8 cellular contexts compared by ENCODE assay signal in genomic region chr13:114025432-114026127, GRCh38. TPM values are rescaled to one million over a fixed set of nuclear protein-coding genes. Genes with fewer than 3 reads are reported as not detected.
DNase-seq lines count a peak whose midpoint lies in the region; ATAC-seq and TF ChIP-seq lines count a peak whose summit lies in the region.

No MANE protein-coding gene starts in this region.

- ATAC-seq in GM19328 (IDR thresholded peaks at IDR 0.05; ENCODE audit: unreplicated experiment), result no peak

- H3K4me1 ChIP-seq in endodermal cell (ENCODE audit: control insufficient read depth, insufficient read depth, low read length), result peaks cover 10% of the 10 kb centered on the region

- no peak overlapping the region for H3K9ac ChIP-seq in endodermal cell (ENCODE audit: extremely low read depth, low read length, poor library complexity, severe bottlenecking)

- TF ChIP-seq POLR2A in NB4 (IDR thresholded peaks at IDR 0.05; ENCODE audit: extremely low read depth, insufficient read length), result no peak

- H3K4me3 ChIP-seq in NB4 (ENCODE audit: low read depth, low read length) (no peak overlapping the region), endodermal cell (ENCODE audit: low read length) (no peak overlapping the region)

- H3K9me3 ChIP-seq in endodermal cell (ENCODE audit: control insufficient read depth, low read length), result no peaks in the 10 kb centered on the region

- no peaks in the 10 kb centered on the region for H3K36me3 ChIP-seq in endodermal cell (ENCODE audit: control insufficient read depth, insufficient read depth, low read length)

- H3K27ac ChIP-seq in endodermal cell (ENCODE audit: low read depth, low read length), result peak overlapping the region; percentile 55

- 77 to 82% methylated on average over 10 to 19 of the region's 19 CpGs for WGBS in endodermal cell (ENCODE audit: insufficient coverage in 1 of 2, insufficient read length in 1 of 2), 2 experiments

- DNase-seq in Ammon's horn (ENCODE audit: low spot score), result peak; percentile 56
- DNase-seq in NB4 (ENCODE audit: low read depth), result peak; percentile 66
- DNase-seq in endodermal cell, result no peak
- no peak for DNase-seq in cerebellar nuclear complex (lab: John Stamatoyannopoulos, UW)
- no peak for DNase-seq in activated gamma-delta T cell (lab: John Stamatoyannopoulos, UW)
- no peak for DNase-seq in activated naive CD4-positive, alpha-beta T cell treated with Interleukin-2 at 50 U/mL for 16 hours

- H3K27ac Mint-ChIP-seq in endodermal cell, result peak overlapping the region; percentile 72
- peak overlapping the region; percentile 78 to 90 (median 81) for H3K27ac Mint-ChIP-seq in nephron

- H3K4me3 Mint-ChIP-seq in endodermal cell (no peak overlapping the region), nephron (peak overlapping the region in 1 of 3 experiments; percentile 35)

- no peaks in the 10 kb centered on the region for H3K9me3 Mint-ChIP-seq in endodermal cell
- no peaks in the 10 kb centered on the region for H3K9me3 Mint-ChIP-seq in nephron

- peaks cover 8% of the 10 kb centered on the region for H3K36me3 Mint-ChIP-seq in endodermal cell (ENCODE audit: low read depth)
- H3K36me3 Mint-ChIP-seq in nephron (ENCODE audit: low read depth), result peaks cover 5% of the 10 kb centered on the region

- no peak for TF ChIP-seq CTCF in NB4 (IDR thresholded peaks at IDR 0.05; ENCODE audit: low read depth, low read length)
- no peak for TF ChIP-seq CTCF in endodermal cell (conservative IDR thresholded peaks at IDR 0.05)
- no peak for TF ChIP-seq CTCF in nephron (IDR thresholded peaks at IDR 0.05; ENCODE audit: unreplicated experiment in 3 of 3)

- peaks cover 8% of the 10 kb centered on the region for H3K4me1 Mint-ChIP-seq in endodermal cell
- peaks cover 26% of the 10 kb centered on the region for H3K4me1 Mint-ChIP-seq in nephron

- H3K27me3 Mint-ChIP-seq in endodermal cell (ENCODE audit: insufficient read depth) (peaks cover 5% of the 10 kb centered on the region), nephron (ENCODE audit: low read depth) (no peaks in the 10 kb centered on the region)

- no peaks in the 10 kb centered on the region for H3K27me3 ChIP-seq in endodermal cell (ENCODE audit: control insufficient read depth, insufficient read depth, low read length, poor library complexity, severe bottlenecking)

RNA-seq across cellular contexts. Expression of gene C13orf46, which starts 51.7 kb away (rescaled TPM):
- under 1 TPM; 0.20 to 0.27 TPM for total RNA-seq in endodermal cell
- polyA plus RNA-seq in endodermal cell (2013, experiment 1 of 2), result 0.14 TPM
- polyA plus RNA-seq in endodermal cell (2013, experiment 2 of 2), result 0.25 TPM

Comparison
In these comparisons a context has a peak if more than half of its experiments do, and no peak if none do; other contexts are left out.
1. DNase-seq: peak in Ammon's horn (single experiment) and NB4 (single experiment); none in endodermal cell (single experiment), cerebellar nuclear complex (0 of 2), activated gamma-delta T cell (single experiment) and activated naive CD4-positive, alpha-beta T cell treated with Interleukin-2 at 50 U/mL for 16 hours (single experiment).